Comparison of ENCODE assay signal across 12 cellular contexts in the genomic region with DNA sequence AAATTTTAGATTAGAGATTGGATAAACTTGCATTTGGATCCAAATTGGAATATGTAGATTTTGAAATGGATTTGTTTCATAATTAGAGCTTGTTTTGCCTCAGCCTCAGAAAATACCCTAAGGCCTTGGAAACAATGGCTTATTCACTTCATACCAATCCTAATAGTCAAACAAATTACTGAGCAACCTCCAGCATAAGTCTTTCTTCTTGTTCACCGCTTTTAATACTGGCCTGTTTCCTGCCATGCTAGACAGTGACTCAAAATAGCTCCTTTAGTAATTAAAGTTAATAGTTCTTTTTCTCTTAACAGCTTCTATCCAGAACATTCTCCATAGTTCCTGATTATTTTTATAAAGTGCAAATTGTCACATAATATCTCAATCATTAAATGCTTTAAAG.
DNase-seq lines count a peak whose midpoint lies in the region; TF ChIP-seq lines count a peak whose summit lies in the region.
"Had no signal": no experiment of that assay in that cellular context is flagged by ENCODE, and none has a peak within 500 bp of the region (broad histone marks: within the 10 kb centered on the region; RNA-seq: fewer than 3 reads in every experiment).

No MANE protein-coding gene starts in this region.

- peaks cover 0 to 6% of the 10 kb centered on the region in 2 donors for H3K27me3 Mint-ChIP-seq in CD8-positive, alpha-beta memory T cell
- H3K27me3 Mint-ChIP-seq: stimulated activated naive CD8-positive, alpha-beta T cell treated with anti-CD3 and anti-CD28 coated beads, Interleukin-15, Interleukin-2, amounts not matched to agents 100 ng/mL and 50 ng/mL, for 24 hours had no signal

- H3K4me3 ChIP-seq in SJCRH30 = no peak overlapping the region
- no peak overlapping the region for H3K4me3 ChIP-seq in fibroblast of the aortic adventitia (ENCODE audit: low read depth, low read length)
- H3K4me3 ChIP-seq in CD8-positive, alpha-beta memory T cell (ENCODE audit: low read length) = no peak overlapping the region
- H3K4me3 ChIP-seq: colonic mucosa, neural progenitor cell had no signal

- CTCF ChIA-PET in CD8-positive, alpha-beta memory T cell (lab: Charles Lee) = no interaction called here

- POLR2A ChIA-PET in CD8-positive, alpha-beta memory T cell (lab: Charles Lee) = no interaction called here

- no peaks in the 10 kb centered on the region for H3K36me3 Mint-ChIP-seq in CD8-positive, alpha-beta memory T cell

- no peak overlapping the region for H3K4me3 Mint-ChIP-seq in CD8-positive, alpha-beta memory T cell
- H3K4me3 Mint-ChIP-seq: neural progenitor cell; stimulated activated naive CD8-positive, alpha-beta T cell treated with anti-CD3 and anti-CD28 coated beads, Interleukin-15, Interleukin-2, amounts not matched to agents 100 ng/mL and 50 ng/mL, for 24 hours had no signal

- H3K27ac Mint-ChIP-seq in CD8-positive, alpha-beta memory T cell = no peak overlapping the region
- H3K27ac Mint-ChIP-seq: stimulated activated naive CD8-positive, alpha-beta T cell treated with anti-CD3 and anti-CD28 coated beads, Interleukin-15, Interleukin-2, amounts not matched to agents 100 ng/mL and 50 ng/mL, for 24 hours had no signal

- H3K4me1 ChIP-seq in SJCRH30 = peaks cover 29% of the 10 kb centered on the region
- no peaks in the 10 kb centered on the region for H3K4me1 ChIP-seq in CD8-positive, alpha-beta memory T cell (ENCODE audit: insufficient read depth, low read length)

- no peak for TF ChIP-seq CTCF in fibroblast of the aortic adventitia (IDR thresholded peaks at IDR 0.05; ENCODE audit: insufficient read depth, low read length)

- H3K4me1 Mint-ChIP-seq in CD8-positive, alpha-beta memory T cell = no peaks in the 10 kb centered on the region

- DNase-seq in GM04504 (ENCODE audit: low read depth) (peak; percentile 78), SJCRH30 (peak in 1 of 2 experiments; percentile 54), fibroblast of the aortic adventitia (ENCODE audit: low read depth) (peak; percentile 93), pulmonary artery endothelial cell (ENCODE audit: low read depth, low spot score) (peak; percentile 82), NCI-H187 treated with DMSO at 0.1 percent for 48 hours (lab: John Stamatoyannopoulos, UW) (no peak), CD1c-positive myeloid dendritic cell (ENCODE audit: extremely low spot score) (no peak), Ammon's horn (ENCODE audit: low spot score) (no peak)
- DNase-seq in CD8-positive, alpha-beta memory T cell = no peak
- DNase-seq: colonic mucosa, NCI-H1694 treated with DMSO at 0.1 percent for 48 hours had no signal

- H3K27ac ChIP-seq in SJCRH30 = peak overlapping the region; percentile 55
- H3K27ac ChIP-seq in CD8-positive, alpha-beta memory T cell (ENCODE audit: low read depth, low read length) = no peak overlapping the region
- H3K27ac ChIP-seq: colonic mucosa, neural progenitor cell had no signal

- H3K36me3 ChIP-seq in SJCRH30 = peaks cover 8% of the 10 kb centered on the region; the same call in 1 of the 2 replicates
- no peaks in the 10 kb centered on the region for H3K36me3 ChIP-seq in CD8-positive, alpha-beta memory T cell (ENCODE audit: insufficient read depth, low read length)
- H3K36me3 ChIP-seq: colonic mucosa had no signal

- no peaks in the 10 kb centered on the region for H3K27me3 ChIP-seq in SJCRH30
- no peaks in the 10 kb centered on the region for H3K27me3 ChIP-seq in CD8-positive, alpha-beta memory T cell (ENCODE audit: insufficient read depth, low read length, poor library complexity, severe bottlenecking)
- H3K27me3 ChIP-seq: colonic mucosa, neural progenitor cell had no signal

- no peaks in the 10 kb centered on the region for H3K9me3 Mint-ChIP-seq in CD8-positive, alpha-beta memory T cell
- H3K9me3 Mint-ChIP-seq: stimulated activated naive CD8-positive, alpha-beta T cell treated with anti-CD3 and anti-CD28 coated beads, Interleukin-15, Interleukin-2, amounts not matched to agents 100 ng/mL and 50 ng/mL, for 24 hours had no signal

- no peaks in the 10 kb centered on the region for H3K9me3 ChIP-seq in SJCRH30 (replicated peaks)
- H3K9me3 ChIP-seq in CD8-positive, alpha-beta memory T cell (ENCODE audit: low read length) = no peaks in the 10 kb centered on the region
- H3K9me3 ChIP-seq: colonic mucosa had no signal

Comparison
In these comparisons a context has a peak if more than half of its experiments do, and no peak if none do; other contexts are left out.
1. DNase-seq: peak in GM04504 (single experiment), fibroblast of the aortic adventitia (single experiment) and pulmonary artery endothelial cell (single experiment); none in CD8-positive, alpha-beta memory T cell (0 of 5), NCI-H187 treated with DMSO at 0.1 percent for 48 hours (single experiment), CD1c-positive myeloid dendritic cell (single experiment) and Ammon's horn (single experiment).